In the genomic region with DNA sequence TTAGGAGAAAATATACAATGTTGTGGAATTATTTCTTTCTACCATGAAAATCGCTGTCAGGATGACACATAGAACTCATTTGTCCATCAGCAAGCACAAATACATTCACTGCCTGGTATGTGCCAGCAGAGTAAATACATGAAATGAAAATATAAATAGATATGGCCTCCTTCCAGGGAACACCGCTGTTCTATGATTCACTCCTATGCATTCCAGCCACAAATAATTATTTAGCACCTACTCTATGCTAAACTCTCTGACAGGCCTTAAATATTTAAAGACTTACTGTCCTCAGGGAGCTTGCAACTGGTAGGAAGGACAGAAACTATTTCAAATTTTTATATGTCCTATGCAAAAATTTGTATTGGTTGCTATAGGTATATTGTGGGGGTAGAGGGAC, we compare ENCODE assay signal across 23 cellular contexts.
"Had no signal": no experiment of that assay in that cellular context is flagged by ENCODE, and none has a peak within 500 bp of the region (broad histone marks: within the 10 kb centered on the region; RNA-seq: fewer than 3 reads in every experiment).

No MANE protein-coding gene starts in this region.

- H3K4me3 Mint-ChIP-seq: activated CD8-positive, alpha-beta T cell treated with anti-CD3 and anti-CD28 coated beads for 36 hours; activated naive CD4-positive, alpha-beta T cell treated with anti-CD3 and anti-CD28 coated beads, Interleukin-2, amount 50 U/mL, for 24 hours; T-cell had no signal

- H3K36me3 ChIP-seq: ascending aorta had no signal

- H3K27me3 Mint-ChIP-seq: activated CD8-positive, alpha-beta T cell treated with anti-CD3 and anti-CD28 coated beads for 36 hours; activated naive CD4-positive, alpha-beta T cell treated with anti-CD3 and anti-CD28 coated beads, Interleukin-2, amount 50 U/mL, for 24 hours; T-cell had no signal

- H3K9me3 Mint-ChIP-seq: activated naive CD4-positive, alpha-beta T cell treated with anti-CD3 and anti-CD28 coated beads, Interleukin-2, amount 50 U/mL, for 24 hours had no signal

- DNase-seq: activated CD4-positive, alpha-beta T cell treated with anti-CD3 and anti-CD28 coated beads, Interleukin-2, amount 50 U/mL, for 1 hour; activated CD4-positive, CD25-positive, alpha-beta regulatory T cell; activated CD8-positive, alpha-beta memory T cell treated with anti-CD3 and anti-CD28 coated beads, Interleukin-2, amount 50 U/mL, for 4 hours; activated CD8-positive, alpha-beta T cell treated with anti-CD3 and anti-CD28 coated beads for 36 hours; activated effector memory CD4-positive, alpha-beta T cell treated with Interleukin-2 at 50 U/mL for 16 hours; activated naive CD4-positive, alpha-beta T cell; activated T-cell treated with anti-CD3 and anti-CD28 coated beads, Interleukin-2, amount 50 U/mL, for 1 hour; amniotic stem cell; body of pancreas; central memory CD4-positive, alpha-beta T cell; MM.1S; NCI-H1105; NCI-H1436; NCI-H1694 treated with DMSO at 0.1 percent for 48 hours; NCI-H2029 treated with DMSO at 0.1 percent for 48 hours; NCI-H82; RPMI8226; SHP77 treated with DMSO at 0.1 percent for 48 hours; T-cell had no signal

- H3K4me1 Mint-ChIP-seq: activated naive CD4-positive, alpha-beta T cell treated with anti-CD3 and anti-CD28 coated beads, Interleukin-2, amount 50 U/mL, for 24 hours; T-cell had no signal

- H3K4me3 ChIP-seq: ascending aorta, body of pancreas had no signal

- H3K27ac ChIP-seq: ascending aorta, body of pancreas, VCaP had no signal

- H3K36me3 Mint-ChIP-seq: activated naive CD4-positive, alpha-beta T cell treated with anti-CD3 and anti-CD28 coated beads, Interleukin-2, amount 50 U/mL, for 24 hours; T-cell had no signal

- H3K4me1 ChIP-seq: ascending aorta, body of pancreas had no signal

- H3K9me3 ChIP-seq: ascending aorta, body of pancreas had no signal

- H3K27ac Mint-ChIP-seq: activated CD8-positive, alpha-beta T cell treated with anti-CD3 and anti-CD28 coated beads for 36 hours; activated naive CD4-positive, alpha-beta T cell treated with anti-CD3 and anti-CD28 coated beads, Interleukin-2, amount 50 U/mL, for 24 hours; T-cell had no signal

- ATAC-seq: activated CD8-positive, alpha-beta T cell treated with anti-CD3 and anti-CD28 coated beads for 36 hours; body of pancreas; Panc1; T-cell had no signal

- H3K27me3 ChIP-seq: ascending aorta, body of pancreas had no signal
